In genomic region chrX:116823677-116824076, GRCh38 we compare ENCODE assay signal across 6 cellular contexts.
"Had no signal": no experiment of that assay in that cellular context is flagged by ENCODE, and none has a peak within 500 bp of the region (broad histone marks: within the 10 kb centered on the region; RNA-seq: fewer than 3 reads in every experiment).

No MANE protein-coding gene starts in this region.

- H3K27ac Mint-ChIP-seq: IgD-negative memory B cell had no signal

- H3K36me3 Mint-ChIP-seq: IgD-negative memory B cell had no signal

- DNase-seq: IMR-90 had no signal

- ATAC-seq: HepG2, K562 had no signal

- FAIRE-seq: HepG2, HTR-8/SVneo, K562 had no signal

- H3K27me3 Mint-ChIP-seq: IgD-negative memory B cell had no signal

- H3K27ac ChIP-seq: HL-60 had no signal

- H3K4me3 Mint-ChIP-seq: IgD-negative memory B cell had no signal

- H3K4me3 ChIP-seq: K562 had no signal

- H3K4me1 Mint-ChIP-seq: IgD-negative memory B cell had no signal
